ENCODE assay signal across 14 cellular contexts in the genomic region with DNA sequence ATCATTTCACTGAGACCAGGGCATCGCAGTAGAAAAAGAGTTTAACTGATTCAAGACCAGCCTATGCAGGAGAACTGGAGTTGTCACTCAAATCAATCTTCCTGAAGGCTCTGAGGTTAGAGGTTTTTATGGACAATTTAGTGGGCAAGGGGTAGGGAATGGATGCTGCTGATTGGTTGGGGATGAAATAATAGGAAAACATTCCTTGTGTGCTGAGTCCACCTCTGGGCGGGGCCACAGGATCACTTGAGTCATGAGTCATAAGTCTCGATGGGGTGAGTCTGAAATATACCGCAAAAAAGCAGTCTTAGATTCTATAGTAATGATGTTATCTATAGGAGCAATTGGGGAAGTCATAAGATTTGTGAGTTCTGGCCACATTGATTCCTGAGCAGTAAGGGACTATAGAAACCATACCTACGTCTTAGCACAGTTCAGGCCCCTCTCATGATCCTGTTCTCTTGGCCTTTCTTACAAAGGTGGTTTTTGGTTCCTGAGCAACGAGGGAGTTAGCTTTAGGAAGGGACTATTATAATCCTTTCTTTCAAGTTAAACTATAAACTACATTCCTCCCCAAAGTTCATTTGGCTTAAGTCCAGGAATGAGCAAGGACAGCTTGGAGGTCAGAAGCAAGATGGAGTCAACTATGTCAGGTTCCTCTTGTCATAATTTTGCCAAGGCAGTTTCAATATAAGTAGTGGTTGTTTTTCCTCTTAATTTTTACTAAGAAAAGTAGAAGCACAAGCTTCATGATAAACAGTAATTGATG. TPM values are rescaled to one million over a fixed set of nuclear protein-coding genes. Genes with fewer than 3 reads are reported as not detected.
DNase-seq lines count a peak whose midpoint lies in the region; ATAC-seq, FAIRE-seq and TF ChIP-seq lines count a peak whose summit lies in the region.
"Had no signal": no experiment of that assay in that cellular context is flagged by ENCODE, and none has a peak within 500 bp of the region (broad histone marks: within the 10 kb centered on the region; RNA-seq: fewer than 3 reads in every experiment).

No MANE protein-coding gene starts in this region.

- H3K4me2 ChIP-seq in GM23248 (ENCODE audit: unreplicated experiment) = no peak overlapping the region

- H3K36me3 ChIP-seq in GM23248 (ENCODE audit: low read depth) = no peaks in the 10 kb centered on the region
- no peaks in the 10 kb centered on the region for H3K36me3 ChIP-seq in bronchial epithelial cell (ENCODE audit: control insufficient read depth, insufficient read depth, low read length)

- no peaks in the 10 kb centered on the region for H4K20me1 ChIP-seq in GM23248 (ENCODE audit: insufficient read depth)

- TF ChIP-seq CTCF in bronchial epithelial cell (IDR thresholded peaks at IDR 0.05; ENCODE audit: insufficient read depth, low read length, severe bottlenecking) = no peak
- no peak for TF ChIP-seq CTCF in neural crest cell (conservative IDR thresholded peaks at IDR 0.05)
- TF ChIP-seq CTCF in chondrocyte (IDR thresholded peaks at IDR 0.05) = no peak

- H3K4me3 Mint-ChIP-seq in neural crest cell = peak overlapping the region; percentile 33
- H3K4me3 Mint-ChIP-seq in chondrocyte (ENCODE audit: unreplicated experiment) = no peak overlapping the region
- H3K4me3 Mint-ChIP-seq: central memory CD8-positive, alpha-beta T cell had no signal

- no peaks in the 10 kb centered on the region for H3K9me3 Mint-ChIP-seq in neural crest cell
- H3K9me3 Mint-ChIP-seq in chondrocyte (ENCODE audit: low read depth) = no peaks in the 10 kb centered on the region
- H3K9me3 Mint-ChIP-seq: central memory CD8-positive, alpha-beta T cell had no signal

- no peak overlapping the region for H3K27ac ChIP-seq in GM23248
- H3K27ac ChIP-seq: HL-60 had no signal

- ATAC-seq in HG03025 (IDR thresholded peaks at IDR 0.05; ENCODE audit: low FRiP score, unreplicated experiment) (no peak), HG03159 (IDR thresholded peaks at IDR 0.05; ENCODE audit: unreplicated experiment) (no peak)

- H3F3A ChIP-seq in GM23248 (ENCODE audit: insufficient read depth) = no peaks in the 10 kb centered on the region

- H3K9me2 ChIP-seq in GM23248 (ENCODE audit: insufficient read depth) = no peaks in the 10 kb centered on the region

- peaks cover 13% of the 10 kb centered on the region for H3K4me1 ChIP-seq in GM23248 (ENCODE audit: insufficient read depth)

- H3K27ac Mint-ChIP-seq in neural crest cell (ENCODE audit: unreplicated experiment) = no peak overlapping the region
- H3K27ac Mint-ChIP-seq in chondrocyte (ENCODE audit: unreplicated experiment) = no peak overlapping the region

- H3K4me1 Mint-ChIP-seq in neural crest cell (peaks cover 24% of the 10 kb centered on the region), chondrocyte (ENCODE audit: low read depth) (peaks cover 26% of the 10 kb centered on the region)

- no peak overlapping the region for H2AFZ ChIP-seq in GM23248

- H3K4me3 ChIP-seq in GM23248 (no peak overlapping the region), bronchial epithelial cell (ENCODE audit: low read depth, low read length) (no peak overlapping the region)

- DNase-seq in GM23248 (peak; percentile 47), NCI-H460 (ENCODE audit: extremely low read depth, low read depth) (peak; percentile 24), bronchial epithelial cell (ENCODE audit: low read depth) (peak; percentile 94), neural crest cell (ENCODE audit: low read depth, low spot score) (no peak), chondrocyte (ENCODE audit: low spot score) (no peak)
- no peak for DNase-seq in activated effector memory CD4-positive, alpha-beta T cell treated with Interleukin-2 at 50 U/mL for 16 hours
- DNase-seq: DMS79 treated with DMSO at 0.1 percent for 48 hours; H7; NCI-H2171; stimulated activated CD4-positive, alpha-beta T cell treated with anti-CD3 and anti-CD28 coated beads, Interleukin-12 subunit alpha, Interleukin-12 subunit beta, amount 100 ng/mL, for 4 hours had no signal

- in situ Hi-C loops in GM23248 (cut with MboI) = no loop called here

- no peaks in the 10 kb centered on the region for H3K9me3 ChIP-seq in GM23248 (ENCODE audit: low read depth)

- peaks cover 22% of the 10 kb centered on the region for H3K79me2 ChIP-seq in GM23248 (ENCODE audit: insufficient read depth)

- peaks cover 4% of the 10 kb centered on the region for H3K27me3 Mint-ChIP-seq in neural crest cell (ENCODE audit: low read depth)
- H3K27me3 Mint-ChIP-seq in chondrocyte (ENCODE audit: low read depth) = no peaks in the 10 kb centered on the region
- H3K27me3 Mint-ChIP-seq: central memory CD8-positive, alpha-beta T cell had no signal

- no peak for FAIRE-seq in bronchial epithelial cell (lab: Jason Lieb, UNC)

- peaks cover 3% of the 10 kb centered on the region for H3K36me3 Mint-ChIP-seq in neural crest cell (ENCODE audit: low read depth)
- peaks cover 2% of the 10 kb centered on the region for H3K36me3 Mint-ChIP-seq in chondrocyte (ENCODE audit: low read depth)

- H3K27me3 ChIP-seq in GM23248 (replicated peaks; ENCODE audit: insufficient read depth) (no peaks in the 10 kb centered on the region), bronchial epithelial cell (ENCODE audit: control insufficient read depth, insufficient read depth, low read length) (no peaks in the 10 kb centered on the region)

- H3K9ac ChIP-seq in GM23248 = no peak overlapping the region

- 79 to 83% methylated on average over 6 of the region's 6 CpGs for WGBS in GM23248 (ENCODE audit: low coverage in 1 of 2, low lambda C conversion rate in 2 of 2, missing lambda C conversion rate in 2 of 2), 2 experiments

RNA-seq across cellular contexts. Expression of gene OPA1, which starts 2.7 kb away (rescaled TPM):
- total RNA-seq in GM23248 (2014; rRNA removed; shearing (Covaris generic)) = 42.2 and 51.5 TPM in 2 replicates
- 29.0 and 31.7 TPM in 2 replicates for polyA plus RNA-seq in GM23248 (2016; fragmentation: Nextera tagmentation; extraction: Ambion mirVana)
- 53.6 and 56.0 TPM in 2 replicates for total RNA-seq in NCI-H460 (2014; rRNA removed; shearing (Covaris generic))
- polyA plus RNA-seq in NCI-H460 (2014; cell fraction: nucleus; rRNA removed) = 48.0 and 53.6 TPM in 2 replicates
- total RNA-seq in bronchial epithelial cell = 79.8 and 88.2 TPM in 2 replicates
- total RNA-seq in neural crest cell = 60.8 and 65.5 TPM in 2 replicates
- 51.0 to 54.6 TPM (median 52.6 TPM) in 3 replicates for total RNA-seq in chondrocyte

RNA-seq across cellular contexts. Expression of gene ATP13A4, which starts 35.6 kb away (rescaled TPM):
- total RNA-seq in GM23248 (2014; rRNA removed; shearing (Covaris generic)) = not detected in 2 replicates
- not detected in 2 replicates for polyA plus RNA-seq in GM23248 (2016; fragmentation: Nextera tagmentation; extraction: Ambion mirVana)
- not detected in 2 replicates for total RNA-seq in NCI-H460 (2014; rRNA removed; shearing (Covaris generic))
- polyA plus RNA-seq in NCI-H460 (2014; cell fraction: nucleus; rRNA removed) = not detected in 2 replicates
- total RNA-seq in bronchial epithelial cell (4.2 and 37.3 TPM in 2 replicates), neural crest cell (0.30 and 0.57 TPM in 2 replicates), chondrocyte (not detected in 3 replicates)

Comparison
In these comparisons a context has a peak if more than half of its experiments do, and no peak if none do; other contexts are left out.
1. DNase-seq: peak in GM23248 (single experiment), NCI-H460 (single experiment) and bronchial epithelial cell (single experiment); none in neural crest cell (single experiment), chondrocyte (single experiment) and activated effector memory CD4-positive, alpha-beta T cell treated with Interleukin-2 at 50 U/mL for 16 hours (single experiment).